In the genomic region with DNA sequence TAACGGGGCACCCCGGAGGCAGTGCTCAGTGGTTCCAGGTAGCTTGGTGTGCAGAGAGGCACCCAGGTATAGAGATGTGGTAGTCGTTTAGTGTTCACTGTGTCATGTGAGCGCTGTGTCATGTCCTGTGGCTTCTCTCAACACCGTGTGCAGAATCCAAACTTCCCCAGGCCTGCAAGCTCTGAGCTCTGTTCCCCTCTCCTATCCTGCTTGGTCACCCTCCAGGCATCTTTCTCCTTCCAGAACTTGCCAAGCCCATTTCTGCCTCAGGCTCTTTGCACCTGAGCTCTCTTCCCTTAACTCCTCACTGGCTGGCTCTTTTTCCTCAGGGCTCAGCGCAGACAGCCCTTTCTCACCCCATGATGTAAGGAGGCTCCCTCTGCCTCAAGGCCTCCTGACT, we compare ENCODE assay signal across 15 cellular contexts.
DNase-seq lines count a peak whose midpoint lies in the region; ATAC-seq, FAIRE-seq and TF ChIP-seq lines count a peak whose summit lies in the region.
"Had no signal": no experiment of that assay in that cellular context is flagged by ENCODE, and none has a peak within 500 bp of the region (broad histone marks: within the 10 kb centered on the region; RNA-seq: fewer than 3 reads in every experiment).

No MANE protein-coding gene starts in this region.

- TF ChIP-seq RAD21 in K562 (CRISPR knock-in tag; conservative IDR thresholded peaks at IDR 0.05 in 1 of 2, IDR thresholded peaks at IDR 0.05 in 1 of 2) = no peak

- H3K27ac ChIP-seq in K562 (ENCODE audit: extremely low read depth, low read depth, low read length) (no peak overlapping the region), mesendoderm (ENCODE audit: low read depth, low read length) (no peak overlapping the region), transverse colon (peak overlapping the region in 3 of 4 donors; percentile 33 to 61 (median 57))
- H3K27ac ChIP-seq: coronary artery had no signal

- TF ChIP-seq POLR2A in K562 (conservative IDR thresholded peaks at IDR 0.05) (no peak), transverse colon (IDR thresholded peaks at IDR 0.05) (no peak)

- H3K4me3 Mint-ChIP-seq in activated CD8-positive, alpha-beta T cell treated with anti-CD3 and anti-CD28 coated beads, Interleukin-2, amount 10 ng/mL, durations not matched to agents 7 days and 5 days = no peak overlapping the region
- H3K4me3 Mint-ChIP-seq in activated CD8-positive, alpha-beta T cell treated with anti-CD3 and anti-CD28 coated beads for 36 hours = no peak overlapping the region

- peaks cover 16% of the 10 kb centered on the region for H3K4me1 Mint-ChIP-seq in activated CD8-positive, alpha-beta T cell treated with anti-CD3 and anti-CD28 coated beads, Interleukin-2, amount 10 ng/mL, durations not matched to agents 7 days and 5 days (ENCODE audit: low read depth)
- peaks cover 16% of the 10 kb centered on the region for H3K4me1 Mint-ChIP-seq in activated CD8-positive, alpha-beta T cell treated with anti-CD3 and anti-CD28 coated beads for 36 hours (ENCODE audit: low read depth)

- peak overlapping the region; percentile 0 for H3K27ac Mint-ChIP-seq in activated CD8-positive, alpha-beta T cell treated with anti-CD3 and anti-CD28 coated beads, Interleukin-2, amount 10 ng/mL, durations not matched to agents 7 days and 5 days
- H3K27ac Mint-ChIP-seq in activated CD8-positive, alpha-beta T cell treated with anti-CD3 and anti-CD28 coated beads for 36 hours = no peak overlapping the region
- H3K27ac Mint-ChIP-seq: activated T-helper 2 cell treated with anti-CD3 and anti-CD28 coated beads, Interferon-gamma antibody, Interleukin-2, Interleukin-4, amounts not matched to agents 10 μg/mL and 5 μg/mL and 100 μg/mL, durations not matched to agents 14 hours and 24 hours and 36 hours had no signal

- H3K18ac ChIP-seq in mesendoderm (ENCODE audit: low read length) = no peak overlapping the region

- 19% methylated on average over 5 of the region's 6 CpGs for WGBS in K562 (ENCODE audit: insufficient coverage, low coverage, missing lambda C conversion rate)
- WGBS in mesendoderm (ENCODE audit: extremely low coverage, insufficient coverage, low lambda C conversion rate) = no CpG with 5 or more reads among the region's 6 CpGs
- 82 to 100% methylated on average over 1 to 6 of the region's 6 CpGs for WGBS in transverse colon (ENCODE audit: low coverage in 1 of 2), 2 donors

- no peak for ATAC-seq in activated CD8-positive, alpha-beta T cell treated with anti-CD3 and anti-CD28 coated beads, Interleukin-2, amount 10 ng/mL, durations not matched to agents 7 days and 5 days
- ATAC-seq in activated CD8-positive, alpha-beta T cell treated with anti-CD3 and anti-CD28 coated beads for 36 hours = no peak
- peak; percentile 41; the same call in 2 of the 3 replicates for ATAC-seq in K562
- no peak for ATAC-seq in GM21717 (IDR thresholded peaks at IDR 0.05; ENCODE audit: unreplicated experiment)

- H4K8ac ChIP-seq in mesendoderm (ENCODE audit: low read depth, low read length) = no peak overlapping the region

- peak overlapping the region; percentile 2; the same call in 1 of the 2 replicates for H2AFZ ChIP-seq in K562 (ENCODE audit: low read depth, low read length)

- DNase-seq in activated CD8-positive, alpha-beta T cell treated with anti-CD3 and anti-CD28 coated beads, Interleukin-2, amount 10 ng/mL, durations not matched to agents 7 days and 5 days = no peak
- no peak for DNase-seq in activated CD8-positive, alpha-beta T cell treated with anti-CD3 and anti-CD28 coated beads for 36 hours
- DNase-seq in K562 (ENCODE audit: extremely low read depth in 1 of 4, low spot score in 3 of 4) = no peak
- DNase-seq in mesendoderm = peak; percentile 45
- DNase-seq in transverse colon = no peak
- DNase-seq in NCI-H1436 treated with DMSO at 0.1 percent for 48 hours (lab: John Stamatoyannopoulos, UW) = no peak
- DNase-seq in stimulated activated CD8-positive, alpha-beta memory T cell treated with anti-CD3 and anti-CD28 coated beads, Interleukin-4, amount 100 ng/mL, for 48 hours = no peak
- DNase-seq: ACHN; CD4-positive, alpha-beta memory T cell; gastrocnemius medialis; HCEC 1CT; Peyer's patch had no signal

- intact Hi-C loops in activated CD8-positive, alpha-beta T cell treated with anti-CD3 and anti-CD28 coated beads for 36 hours (cut with micrococcal nuclease) = loop anchor here (5.0 kb wide), 1 partner anchor 233 kb away; no protein-coding TSS in a partner anchor
- intact Hi-C loops in K562 (cut with micrococcal nuclease) = loop anchor here (1.0 to 5.0 kb wide), 2 partner anchors 233 to 524 kb away; no protein-coding TSS in a partner anchor
- intact Hi-C loops in transverse colon (cut with DNase I; ENCODE audit: low total_unique reads) = loop anchor here (5.0 kb wide), 1 partner anchor 523 kb away; no protein-coding TSS in a partner anchor

- no peaks in the 10 kb centered on the region for H3K79me1 ChIP-seq in mesendoderm (ENCODE audit: low read length)

- H3K36me3 Mint-ChIP-seq in activated CD8-positive, alpha-beta T cell treated with anti-CD3 and anti-CD28 coated beads, Interleukin-2, amount 10 ng/mL, durations not matched to agents 7 days and 5 days (ENCODE audit: low read depth) = no peaks in the 10 kb centered on the region
- no peaks in the 10 kb centered on the region for H3K36me3 Mint-ChIP-seq in activated CD8-positive, alpha-beta T cell treated with anti-CD3 and anti-CD28 coated beads for 36 hours (ENCODE audit: low read depth)
- H3K36me3 Mint-ChIP-seq: CD4-positive, alpha-beta memory T cell had no signal

- H4K20me1 ChIP-seq in K562 (replicated peaks; ENCODE audit: control insufficient read depth, insufficient read depth, low read length) = no peaks in the 10 kb centered on the region

- no peak overlapping the region for H2BK15ac ChIP-seq in mesendoderm (replicated peaks; ENCODE audit: low read depth)

- no peak overlapping the region for H3K4me3 ChIP-seq in K562
- no peak overlapping the region for H3K4me3 ChIP-seq in mesendoderm (ENCODE audit: low read length)
- no peak overlapping the region for H3K4me3 ChIP-seq in transverse colon

- CTCF ChIA-PET in activated CD8-positive, alpha-beta T cell treated with anti-CD3 and anti-CD28 coated beads, Interleukin-2, amount 10 ng/mL, durations not matched to agents 7 days and 5 days (lab: Charles Lee) = interaction anchor here (0.8 to 1.6 kb wide), 2 partner anchors 14 to 90 kb away, joined by 3 to 4 read pairs; no protein-coding TSS in a partner anchor
- CTCF ChIA-PET in activated CD8-positive, alpha-beta T cell treated with anti-CD3 and anti-CD28 coated beads for 36 hours (lab: Charles Lee) = interaction anchor here (0.9 to 1.1 kb wide), 2 partner anchors 10 to 235 kb away, joined by 3 to 4 read pairs; no protein-coding TSS in a partner anchor
- CTCF ChIA-PET in K562 (lab: Yijun Ruan, JAX; ENCODE audit: low intra/inter-chr PET ratio) = interaction anchor here (1.1 kb wide), 1 partner anchor 463 kb away, joined by 3 read pairs; no protein-coding TSS in a partner anchor

- BruUV-seq in K562 (replicated peaks; lab: Mats Ljungman, UMichigan) = no TSS peak

- peaks cover 6% of the 10 kb centered on the region for H3K27me3 Mint-ChIP-seq in activated CD8-positive, alpha-beta T cell treated with anti-CD3 and anti-CD28 coated beads, Interleukin-2, amount 10 ng/mL, durations not matched to agents 7 days and 5 days (ENCODE audit: low read depth)
- H3K27me3 Mint-ChIP-seq in activated CD8-positive, alpha-beta T cell treated with anti-CD3 and anti-CD28 coated beads for 36 hours = peaks cover 7% of the 10 kb centered on the region

- H4K5ac ChIP-seq in mesendoderm (ENCODE audit: low read length) = no peak overlapping the region

- no peaks in the 10 kb centered on the region for H3K9me1 ChIP-seq in K562 (ENCODE audit: control insufficient read depth, insufficient read depth, low read length)

- H3K9me3 ChIP-seq in K562 (replicated peaks; ENCODE audit: control insufficient read depth, insufficient read depth, low read depth, low read length) (no peaks in the 10 kb centered on the region), transverse colon (no peaks in the 10 kb centered on the region)
- H3K9me3 ChIP-seq: gastrocnemius medialis, Peyer's patch had no signal

- peaks cover 2 to 18% of the 10 kb centered on the region in 2 experiments; a peak in 4 of 5 replicates for H3K27me3 ChIP-seq in K562 (ENCODE audit: control insufficient read depth in 2 of 2, insufficient read depth in 2 of 2, low read length in 2 of 2)
- no peaks in the 10 kb centered on the region for H3K27me3 ChIP-seq in mesendoderm (ENCODE audit: insufficient read depth, low read length, poor library complexity)
- no peaks in the 10 kb centered on the region for H3K27me3 ChIP-seq in transverse colon
- H3K27me3 ChIP-seq: gastrocnemius medialis, Peyer's patch had no signal

- no peak for TF ChIP-seq CTCF in activated CD8-positive, alpha-beta T cell treated with anti-CD3 and anti-CD28 coated beads for 36 hours (IDR thresholded peaks at IDR 0.05)
- TF ChIP-seq CTCF in K562 (IDR thresholded peaks at IDR 0.05 in 2 of 3, conservative IDR thresholded peaks at IDR 0.05 in 1 of 3; ENCODE audit: insufficient read depth in 2 of 3, low read depth in 1 of 3, low read length in 3 of 3) (no peak), transverse colon (IDR thresholded peaks at IDR 0.05) (no peak)

- H2BK5ac ChIP-seq in mesendoderm (ENCODE audit: low read length) = no peak overlapping the region

- H3K9me3 Mint-ChIP-seq in activated CD8-positive, alpha-beta T cell treated with anti-CD3 and anti-CD28 coated beads, Interleukin-2, amount 10 ng/mL, durations not matched to agents 7 days and 5 days (ENCODE audit: insufficient read depth) = no peaks in the 10 kb centered on the region
- H3K9me3 Mint-ChIP-seq in activated CD8-positive, alpha-beta T cell treated with anti-CD3 and anti-CD28 coated beads for 36 hours = peaks cover under 1% of the 10 kb centered on the region

- no peak overlapping the region for H2BK120ac ChIP-seq in mesendoderm (ENCODE audit: low read depth, low read length)

- TF ChIP-seq EP300 in K562 (IDR thresholded peaks at IDR 0.05; ENCODE audit: low read length) (no peak), transverse colon (IDR thresholded peaks at IDR 0.05; ENCODE audit: low read depth) (no peak)

- no peak overlapping the region for H3K9ac ChIP-seq in K562 (ENCODE audit: insufficient read depth in 1 of 2, low read depth in 2 of 2, low read length in 2 of 2)
- no peak overlapping the region for H3K9ac ChIP-seq in mesendoderm (ENCODE audit: low read length)

- H3K36me3 ChIP-seq in K562 (ENCODE audit: control insufficient read depth, insufficient read depth, low read length) (no peaks in the 10 kb centered on the region), mesendoderm (ENCODE audit: control insufficient read depth, insufficient read depth, low read length) (no peaks in the 10 kb centered on the region), transverse colon (no peaks in the 10 kb centered on the region)
- H3K36me3 ChIP-seq: gastrocnemius medialis, Peyer's patch had no signal

- in situ Hi-C loops in K562 (cut with MboI) (loop anchor here (25.0 kb wide), 1 partner anchor 528 kb away; a partner anchor contains a TSS), transverse colon (cut with MboI; ENCODE audit: low pct_ligation_motif_present in 1 of 4, low pct_unique_long_range_greater_than_20kb in 1 of 4, low sequenced_read_pairs in 3 of 4) (loop anchor here (10.0 to 25.0 kb wide), 5 partner anchors 228 to 541 kb away; a partner anchor contains a TSS)

- no peak overlapping the region for H3K4me2 ChIP-seq in K562 (ENCODE audit: insufficient read depth, low read length)
- H3K4me2 ChIP-seq in mesendoderm (ENCODE audit: low read length) = no peak overlapping the region

- POLR2A ChIA-PET in activated CD8-positive, alpha-beta T cell treated with anti-CD3 and anti-CD28 coated beads, Interleukin-2, amount 10 ng/mL, durations not matched to agents 7 days and 5 days (lab: Charles Lee) = no interaction called here
- POLR2A ChIA-PET in activated CD8-positive, alpha-beta T cell treated with anti-CD3 and anti-CD28 coated beads for 36 hours (lab: Charles Lee) = no interaction called here
- POLR2A ChIA-PET in K562 (lab: Yijun Ruan, JAX) = interaction anchor here (2.0 kb wide), 1 partner anchor 149 kb away, joined by 5 read pairs; no protein-coding TSS in a partner anchor

- H3K4ac ChIP-seq in mesendoderm (ENCODE audit: low read depth, low read length) = no peak overlapping the region

- no peaks in the 10 kb centered on the region for H3K79me2 ChIP-seq in K562 (ENCODE audit: control insufficient read depth, insufficient read depth, low read length)
- no peaks in the 10 kb centered on the region for H3K79me2 ChIP-seq in mesendoderm (ENCODE audit: control insufficient read depth, insufficient read depth, low read length)

- no peak overlapping the region for H3K23ac ChIP-seq in mesendoderm (ENCODE audit: low read length)

- FAIRE-seq in K562 (lab: Jason Lieb, UNC) = no peak

- H3K4me1 ChIP-seq in K562 (replicated peaks in 1 of 2; ENCODE audit: control insufficient read depth in 2 of 2, insufficient read depth in 2 of 2, low read length in 2 of 2) = no peaks in the 10 kb centered on the region
- no peaks in the 10 kb centered on the region for H3K4me1 ChIP-seq in mesendoderm (ENCODE audit: control insufficient read depth, low read depth, low read length)
- H3K4me1 ChIP-seq in transverse colon = peaks cover 0 to 21% (median 4%) of the 10 kb centered on the region in 4 donors

- peak overlapping the region; percentile 19 for H2AK5ac ChIP-seq in mesendoderm (ENCODE audit: low read length)

- H3K56ac ChIP-seq in mesendoderm (ENCODE audit: low read length) = no peak overlapping the region

Comparison
In these comparisons a context has a peak if more than half of its experiments do, and no peak if none do; other contexts are left out.
1. H3K27ac ChIP-seq: peak in transverse colon (3 of 4); none in K562 (single experiment) and mesendoderm (single experiment).